Comparison of ENCODE assay signal across 9 cellular contexts in genomic region chr20:39424923-39425678, GRCh38.
"Had no signal": no experiment of that assay in that cellular context is flagged by ENCODE, and none has a peak within 500 bp of the region (broad histone marks: within the 10 kb centered on the region; RNA-seq: fewer than 3 reads in every experiment).

No MANE protein-coding gene starts in this region.

- H3K4me3 ChIP-seq: GM23248, K562 had no signal

- H3K27ac ChIP-seq: GM23248 had no signal

- DNase-seq: GM23248, GOT3, H9, HCEC 1CT, HFFc6, IMR-90, KG1 had no signal

- FAIRE-seq: H54, K562 had no signal
